In genomic region chr12:131896811-131897270, GRCh38 we compare ENCODE assay signal across 7 cellular contexts. TPM values are rescaled to one million over a fixed set of nuclear protein-coding genes. Genes with fewer than 3 reads are reported as not detected.
DNase-seq lines count a peak whose midpoint lies in the region; ATAC-seq, FAIRE-seq and TF ChIP-seq lines count a peak whose summit lies in the region.

No MANE protein-coding gene starts in this region.

- DNase-seq in astrocyte of the spinal cord (ENCODE audit: low read depth, low spot score) (no peak), left lobe of liver (ENCODE audit: low spot score) (no peak), D721Med (ENCODE audit: insufficient read length, low spot score) (no peak), A172 (ENCODE audit: low spot score) (no peak), GM13976 (ENCODE audit: low spot score) (no peak)

- H3K27ac ChIP-seq in KOPT-K1 (ENCODE audit: low read depth, low read length, poor library complexity, severe bottlenecking) (peak overlapping the region; percentile 70), temporal lobe (ENCODE audit: low read depth, low read length) (peak overlapping the region; percentile 93)

- in situ Hi-C loops in astrocyte of the spinal cord (cut with HindIII; ENCODE audit: low sequenced_read_pairs) (no loop called here), GM13976 (cut with MboI; ENCODE audit: low sequenced_read_pairs, unreplicated experiment) (no loop called here)

- FAIRE-seq in D721Med (lab: Jason Lieb, UNC): no peak

- no peaks in the 10 kb centered on the region for H3K9me3 ChIP-seq in KOPT-K1 (ENCODE audit: insufficient read depth, low read length, poor library complexity, severe bottlenecking)

- H3K4me3 ChIP-seq in astrocyte of the spinal cord (ENCODE audit: low read depth, low read length): peak overlapping the region; percentile 57

- ATAC-seq in left lobe of liver: peak; percentile 65

- H3K36me3 ChIP-seq in KOPT-K1 (ENCODE audit: insufficient read depth, low read length): peaks cover 22% of the 10 kb centered on the region; the same call in 1 of the 2 replicates

- TF ChIP-seq CTCF in astrocyte of the spinal cord (IDR thresholded peaks at IDR 0.05; ENCODE audit: low read depth, low read length): no peak
- TF ChIP-seq CTCF in D721Med (IDR thresholded peaks at IDR 0.05; ENCODE audit: insufficient read depth, missing control alignments): no peak
- no peak for TF ChIP-seq CTCF in GM13976 (IDR thresholded peaks at IDR 0.05; ENCODE audit: borderline replicate concordance, control extremely low read depth, extremely low read depth, insufficient read depth, missing control alignments)

RNA-seq across cellular contexts. Expression of gene ULK1, which starts 2.4 kb away (rescaled TPM):
- 40.3 TPM for total RNA-seq in left lobe of liver
- total RNA-seq in temporal lobe: 12.0 TPM
- total RNA-seq in A172 (2014; rRNA removed; shearing (Covaris generic)): 6.9 and 8.0 TPM in 2 replicates

RNA-seq across cellular contexts. Expression of gene PUS1, which starts 32.2 kb away (rescaled TPM):
- total RNA-seq in left lobe of liver: 19.6 TPM
- total RNA-seq in temporal lobe: 3.9 TPM
- 13.6 and 17.5 TPM in 2 replicates for total RNA-seq in A172 (2014; rRNA removed; shearing (Covaris generic))

RNA-seq across cellular contexts. Expression of gene EP400, which starts 52.9 kb away (rescaled TPM):
- 14.3 TPM for total RNA-seq in left lobe of liver
- total RNA-seq in temporal lobe: 21.6 TPM
- 6.6 and 6.8 TPM in 2 replicates for total RNA-seq in A172 (2014; rRNA removed; shearing (Covaris generic))
